In genomic region chr11:93189462-93189861, GRCh38 we compare ENCODE assay signal across 35 cellular contexts.
"Had no signal": no experiment of that assay in that cellular context is flagged by ENCODE, and none has a peak within 500 bp of the region (broad histone marks: within the 10 kb centered on the region; RNA-seq: fewer than 3 reads in every experiment).

No MANE protein-coding gene starts in this region.

- ATAC-seq: activated CD4-positive, alpha-beta T cell treated with anti-CD3 and anti-CD28 coated beads for 36 hours; activated CD4-positive, CD25-positive, alpha-beta regulatory T cell treated with anti-CD3 and anti-CD28 coated beads, Interleukin-2, amount 50 U/mL, for 24 hours; activated CD8-positive, alpha-beta memory T cell treated with anti-CD3 and anti-CD28 coated beads, Interleukin-2, amount 10 ng/mL, durations not matched to agents 7 days and 5 days; activated CD8-positive, alpha-beta T cell treated with anti-CD3 and anti-CD28 coated beads, Interleukin-2, amount 10 ng/mL, durations not matched to agents 7 days and 5 days; activated naive CD4-positive, alpha-beta T cell treated with anti-CD3 and anti-CD28 coated beads, Interleukin-2, amount 50 U/mL, for 72 hours; body of pancreas; WTC11 had no signal

- H3K27me3 ChIP-seq: adrenal gland, body of pancreas, brain microvascular endothelial cell, breast epithelium had no signal

- H3K27ac ChIP-seq: adrenal gland, body of pancreas, brain microvascular endothelial cell, breast epithelium, WERI-Rb-1 had no signal

- DNase-seq: activated CD4-positive, alpha-beta memory T cell treated with anti-CD3 and anti-CD28 coated beads, Interleukin-2, amount 10 ng/mL, durations not matched to agents 7 days and 5 days; activated CD4-positive, alpha-beta T cell treated with anti-CD3 and anti-CD28 coated beads for 1 hour; activated CD4-positive, alpha-beta T cell treated with anti-CD3 and anti-CD28 coated beads for 36 hours; activated CD4-positive, alpha-beta T cell treated with anti-CD3 and anti-CD28 coated beads for 48 hours; activated CD4-positive, alpha-beta T cell treated with anti-CD3 and anti-CD28 coated beads, Interleukin-2, amount 10 ng/mL, durations not matched to agents 7 days and 5 days; activated CD4-positive, alpha-beta T cell treated with anti-CD3 and anti-CD28 coated beads, Interleukin-2, amount 50 U/mL, for 48 hours; activated CD4-positive, CD25-positive, alpha-beta regulatory T cell; activated CD8-positive, alpha-beta memory T cell treated with anti-CD3 and anti-CD28 coated beads for 24 hours; activated CD8-positive, alpha-beta memory T cell treated with anti-CD3 and anti-CD28 coated beads, Interleukin-2, amount 10 ng/mL, durations not matched to agents 7 days and 5 days; activated CD8-positive, alpha-beta memory T cell treated with anti-CD3 and anti-CD28 coated beads, Interleukin-2, amount 50 U/mL, for 48 hours; activated CD8-positive, alpha-beta T cell treated with anti-CD3 and anti-CD28 coated beads, Interleukin-2, amount 10 ng/mL, durations not matched to agents 7 days and 5 days; activated effector memory CD4-positive, alpha-beta T cell treated with Interleukin-2 at 50 U/mL for 16 hours; activated gamma-delta T cell treated with Interleukin-2 at 50 U/mL for 16 hours; activated naive CD4-positive, alpha-beta T cell; activated naive CD4-positive, alpha-beta T cell treated with anti-CD3 and anti-CD28 coated beads for 36 hours; activated naive CD4-positive, alpha-beta T cell treated with anti-CD3 and anti-CD28 coated beads, Interleukin-2, amount 50 U/mL, for 16 hours; activated naive CD8-positive, alpha-beta T cell treated with anti-CD3 and anti-CD28 coated beads for 36 hours; activated T-cell treated with anti-CD3 and anti-CD28 coated beads, Interleukin-2, amount 50 U/mL, for 24 hours; activated T-cell treated with anti-CD3 and anti-CD28 coated beads, Interleukin-2, amount 50 U/mL, for 48 hours; adrenal gland; amniotic stem cell; aorta; body of pancreas; brain microvascular endothelial cell; central memory CD4-positive, alpha-beta T cell; T-helper 1 cell; T-helper 2 cell; T-helper 9 cell; WERI-Rb-1 had no signal

- H3K36me3 ChIP-seq: adrenal gland, brain microvascular endothelial cell, breast epithelium had no signal

- H3K4me1 ChIP-seq: adrenal gland, body of pancreas, breast epithelium had no signal

- H3K4me3 ChIP-seq: adrenal gland, body of pancreas, breast epithelium had no signal

- FAIRE-seq: astrocyte, TTC549 had no signal

- H3K9me3 ChIP-seq: adrenal gland had no signal
